ENCODE assay signal across 9 cellular contexts in the genomic region with DNA sequence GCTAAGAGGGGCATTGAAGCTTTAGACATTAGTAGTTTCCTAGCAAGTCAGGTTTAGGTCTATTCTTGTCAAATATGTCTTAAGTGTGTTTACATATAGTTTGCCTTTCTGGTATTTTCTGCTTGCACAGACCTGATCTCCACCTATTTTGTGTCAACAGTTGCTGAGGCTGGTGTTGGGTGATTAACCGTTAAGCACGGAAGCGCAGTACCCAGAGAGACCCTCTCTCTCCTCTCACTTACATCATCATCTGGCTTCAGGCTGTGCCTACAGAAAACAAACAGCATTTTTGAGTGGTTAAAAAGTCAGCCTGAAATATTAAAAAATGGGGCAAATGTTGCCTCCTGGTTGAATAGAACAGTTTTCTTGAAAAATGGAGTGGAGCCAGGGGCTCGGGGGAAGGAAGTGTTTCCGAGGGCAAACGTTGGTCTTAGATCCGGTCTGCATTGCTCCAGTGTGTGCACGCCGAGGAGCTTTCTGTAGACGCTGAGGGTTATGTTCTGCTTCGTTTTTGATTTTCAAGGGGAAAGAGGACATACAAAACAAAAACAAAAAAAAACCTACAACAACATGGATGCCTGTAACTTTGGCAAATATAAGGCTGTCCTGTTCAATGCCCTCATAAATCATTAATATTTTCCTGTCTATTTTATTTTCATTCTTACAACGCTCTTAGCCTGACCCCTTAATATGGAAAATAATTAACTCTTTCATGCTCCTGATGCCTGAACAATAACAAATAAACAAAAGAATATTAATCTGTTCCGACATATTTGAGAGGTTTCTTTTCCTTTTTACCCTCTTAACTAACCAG.
DNase-seq lines count a peak whose midpoint lies in the region; ATAC-seq and TF ChIP-seq lines count a peak whose summit lies in the region.
"Had no signal": no experiment of that assay in that cellular context is flagged by ENCODE, and none has a peak within 500 bp of the region (broad histone marks: within the 10 kb centered on the region; RNA-seq: fewer than 3 reads in every experiment).

No MANE protein-coding gene starts in this region.

- H3K4me3 ChIP-seq in epithelial cell of proximal tubule (ENCODE audit: low read depth, low read length): peak overlapping the region; percentile 19

- peak overlapping the region; percentile 53 to 73 (median 58) for H3K4me3 Mint-ChIP-seq in nephron
- H3K4me3 Mint-ChIP-seq: activated naive CD4-positive, alpha-beta T cell treated with anti-CD3 and anti-CD28 coated beads, Interleukin-2, amount 50 U/mL, for 24 hours had no signal

- no peak for TF ChIP-seq POLR2A in GM18505 (IDR thresholded peaks at IDR 0.05; ENCODE audit: borderline replicate concordance, extremely low read depth, insufficient read depth, insufficient read length)

- H3K36me3 Mint-ChIP-seq in nephron (ENCODE audit: low read depth): peaks cover 59% of the 10 kb centered on the region
- H3K36me3 Mint-ChIP-seq: activated naive CD4-positive, alpha-beta T cell treated with anti-CD3 and anti-CD28 coated beads, Interleukin-2, amount 50 U/mL, for 24 hours had no signal

- peaks cover 14% of the 10 kb centered on the region for H3K27me3 Mint-ChIP-seq in nephron (ENCODE audit: low read depth)

- peak overlapping the region; percentile 79 to 94 (median 87) for H3K27ac Mint-ChIP-seq in nephron
- H3K27ac Mint-ChIP-seq: activated naive CD4-positive, alpha-beta T cell treated with anti-CD3 and anti-CD28 coated beads, Interleukin-2, amount 50 U/mL, for 24 hours had no signal

- DNase-seq in AG08395 (ENCODE audit: low spot score) (peak; percentile 44), NCI-H345 treated with DMSO at 0.1 percent for 48 hours (lab: John Stamatoyannopoulos, UW; ENCODE audit: unreplicated experiment) (peak; percentile 17), epithelial cell of proximal tubule (ENCODE audit: low read depth) (no peak), AML-193 (lab: John Stamatoyannopoulos, UW) (no peak)
- DNase-seq in stimulated activated CD4-positive, alpha-beta T cell treated with anti-CD3 and anti-CD28 coated beads, Interleukin-1b, Interleukin-23, amount 100 ng/mL, for 48 hours: no peak

- H3K9me3 Mint-ChIP-seq in nephron: no peaks in the 10 kb centered on the region
- H3K9me3 Mint-ChIP-seq: activated naive CD4-positive, alpha-beta T cell treated with anti-CD3 and anti-CD28 coated beads, Interleukin-2, amount 50 U/mL, for 24 hours had no signal

- TF ChIP-seq CTCF in epithelial cell of proximal tubule (conservative IDR thresholded peaks at IDR 0.05; ENCODE audit: low read depth, low read length): no peak
- TF ChIP-seq CTCF in nephron (IDR thresholded peaks at IDR 0.05; ENCODE audit: unreplicated experiment in 3 of 3): no peak

- peaks cover 57% of the 10 kb centered on the region for H3K4me1 Mint-ChIP-seq in nephron

- ATAC-seq in GM21515 (IDR thresholded peaks at IDR 0.05; ENCODE audit: unreplicated experiment) (no peak), GM18505 (IDR thresholded peaks at IDR 0.05; ENCODE audit: unreplicated experiment) (no peak)

Comparison
In these comparisons a context has a peak if more than half of its experiments do, and no peak if none do; other contexts are left out.
1. DNase-seq: peak in AG08395 (single experiment) and NCI-H345 treated with DMSO at 0.1 percent for 48 hours (single experiment); none in epithelial cell of proximal tubule (single experiment), stimulated activated CD4-positive, alpha-beta T cell treated with anti-CD3 and anti-CD28 coated beads, Interleukin-1b, Interleukin-23, amount 100 ng/mL, for 48 hours (single experiment) and AML-193 (0 of 2).